In genomic region chr17:82440991-82441627, GRCh38 we compare ENCODE assay signal across 11 cellular contexts.
DNase-seq lines count a peak whose midpoint lies in the region; ATAC-seq lines count a peak whose summit lies in the region.
"Had no signal": no experiment of that assay in that cellular context is flagged by ENCODE, and none has a peak within 500 bp of the region (broad histone marks: within the 10 kb centered on the region; RNA-seq: fewer than 3 reads in every experiment).

No MANE protein-coding gene starts in this region.

- no peak for ATAC-seq in GM21360 (IDR thresholded peaks at IDR 0.05; ENCODE audit: unreplicated experiment)

- H3K27ac ChIP-seq in cingulate gyrus (ENCODE audit: low read depth, low read length) (peak overlapping the region; percentile 19), skin epidermis (peak overlapping the region in 13 of 21 experiments; percentile 1 to 57 (median 29))

- H3K4me3 ChIP-seq in skin epidermis = no peak overlapping the region

- DNase-seq in NCI-H345 (lab: John Stamatoyannopoulos, UW) (peak; percentile 39), NCI-H345 treated with DMSO at 0.1 percent for 48 hours (lab: John Stamatoyannopoulos, UW; ENCODE audit: unreplicated experiment) (no peak), NCI-H1105 (lab: John Stamatoyannopoulos, UW) (peak; percentile 50), amniotic stem cell (lab: John Stamatoyannopoulos, UW) (no peak), midbrain (lab: John Stamatoyannopoulos, UW) (no peak)
- DNase-seq: activated CD8-positive, alpha-beta memory T cell treated with anti-CD3 and anti-CD28 coated beads, Interleukin-2, amount 50 U/mL, for 4 hours; naive thymus-derived CD4-positive, alpha-beta T cell; SW 1271 had no signal

Comparison
In these comparisons a context has a peak if more than half of its experiments do, and no peak if none do; other contexts are left out.
1. DNase-seq: peak in NCI-H345 (single experiment) and NCI-H1105 (single experiment); none in NCI-H345 treated with DMSO at 0.1 percent for 48 hours (single experiment), amniotic stem cell (single experiment) and midbrain (single experiment).